Comparison of ENCODE assay signal across 9 cellular contexts in genomic region chr7:16657656-16658279, GRCh38. TPM values are rescaled to one million over a fixed set of nuclear protein-coding genes. Genes with fewer than 3 reads are reported as not detected.
DNase-seq lines count a peak whose midpoint lies in the region; ATAC-seq and TF ChIP-seq lines count a peak whose summit lies in the region.
"Had no signal": no experiment of that assay in that cellular context is flagged by ENCODE, and none has a peak within 500 bp of the region (broad histone marks: within the 10 kb centered on the region; RNA-seq: fewer than 3 reads in every experiment).

No MANE protein-coding gene starts in this region.

- no peak overlapping the region for H3K4me3 ChIP-seq in HEK293 (ENCODE audit: low read depth, low read length)
- no peak overlapping the region for H3K4me3 ChIP-seq in SJSA1
- peak overlapping the region in 1 of 3 donors; percentile 14 for H3K4me3 ChIP-seq in skeletal muscle tissue (ENCODE audit: low read length in 3 of 3)
- no peak overlapping the region for H3K4me3 ChIP-seq in coronary artery

- POLR2A ChIA-PET in HEK293 (lab: Yijun Ruan, JAX): interaction anchor here (2.0 kb wide), 1 partner anchor 11 kb away, joined by 7 read pairs; the partner anchor contains the start of genes ANKMY2 and BZW2

- intact Hi-C loops in Right ventricle myocardium superior (cut with DNase I): no loop called here
- intact Hi-C loops in posterior cingulate gyrus (cut with DNase I): no loop called here

- H3K9me3 ChIP-seq in HEK293 (ENCODE audit: control insufficient read depth, insufficient read depth, low read depth, low read length) (no peaks in the 10 kb centered on the region), SJSA1 (replicated peaks) (no peaks in the 10 kb centered on the region), skeletal muscle tissue (ENCODE audit: control insufficient read depth in 3 of 3, low read length in 3 of 3) (no peaks in the 10 kb centered on the region)

- H3K27ac ChIP-seq in HEK293 (ENCODE audit: extremely low read depth, low read depth, low read length) (no peak overlapping the region), SJSA1 (no peak overlapping the region), skeletal muscle tissue (ENCODE audit: low read depth, low read length) (peak overlapping the region; percentile 20), coronary artery (no peak overlapping the region)

- no peak overlapping the region for H3K9ac ChIP-seq in skeletal muscle tissue (ENCODE audit: low read depth in 1 of 3, low read length in 3 of 3)

- no peak for TF ChIP-seq CTCF in HEK293 (tag by site-specific recombination; IDR thresholded peaks at IDR 0.05)
- TF ChIP-seq CTCF in coronary artery (IDR thresholded peaks at IDR 0.05): no peak

- no peaks in the 10 kb centered on the region for H3K36me3 ChIP-seq in HEK293 (ENCODE audit: control insufficient read depth in 2 of 2, insufficient read depth in 1 of 2, low read length in 2 of 2)
- no peaks in the 10 kb centered on the region; the same call in 1 of the 2 replicates for H3K36me3 ChIP-seq in SJSA1
- H3K36me3 ChIP-seq in skeletal muscle tissue (ENCODE audit: control insufficient read depth in 3 of 3, insufficient read depth in 3 of 3, low read length in 3 of 3): no peaks in the 10 kb centered on the region

- H3K27me3 ChIP-seq in SJSA1 (replicated peaks) (no peaks in the 10 kb centered on the region), skeletal muscle tissue (ENCODE audit: control insufficient read depth in 3 of 3, insufficient read depth in 3 of 3, low read length in 3 of 3) (no peaks in the 10 kb centered on the region)

- DNase-seq in SJSA1 (ENCODE audit: low read depth in 1 of 2, low spot score in 2 of 2) (peak; percentile 29 to 54), Right ventricle myocardium superior (no peak), Ammon's horn (ENCODE audit: low spot score) (no peak), posterior cingulate gyrus (no peak), coronary artery (ENCODE audit: low spot score) (no peak)
- DNase-seq: stimulated activated naive CD8-positive, alpha-beta T cell treated with anti-CD3 and anti-CD28 coated beads, Interleukin-15, Interleukin-2, amounts not matched to agents 100 U/mL and 50 U/mL, for 24 hours had no signal

- H3K4me1 ChIP-seq in HEK293 (ENCODE audit: control insufficient read depth, insufficient read depth, low read length) (peaks cover 7% of the 10 kb centered on the region), SJSA1 (replicated peaks) (peaks cover 27% of the 10 kb centered on the region), skeletal muscle tissue (ENCODE audit: control insufficient read depth in 3 of 3, insufficient read depth in 3 of 3, low read length in 3 of 3) (peaks cover 6 to 11% (median 11%) of the 10 kb centered on the region in 3 donors)

- ATAC-seq in Right ventricle myocardium superior (ENCODE audit: poor library complexity): peak; percentile 40
- ATAC-seq: natural killer cell treated with Interleukin-12 subunit alpha and Interleukin-12 subunit beta and Interleukin-15 and Interleukin-18, amount 100 ng/mL, for 72 hours; stimulated activated naive CD8-positive, alpha-beta T cell treated with anti-CD3 and anti-CD28 coated beads, Interleukin-15, Interleukin-2, amounts not matched to agents 100 U/mL and 50 U/mL, for 24 hours had no signal

- CTCF ChIA-PET in HEK293 (lab: Yijun Ruan, JAX): interaction anchor here (0.7 kb wide), 3 partner anchors 9 to 35 kb away, joined by 3 read pairs; no protein-coding TSS in a partner anchor

TF ChIP-seq in HEK293, 187 proteins besides CTCF, POLR2A, EP300 and RAD21 (continues in another document):
- TF ChIP-seq ZNF48 (tag by site-specific recombination; IDR thresholded peaks at IDR 0.05): no peak
- no peak for TF ChIP-seq ZNF350 (tag by site-specific recombination; IDR thresholded peaks at IDR 0.05)
- no peak for TF ChIP-seq ZNF214 (tag by site-specific recombination; IDR thresholded peaks at IDR 0.05; ENCODE audit: borderline replicate concordance)
- 0 out of 2 replicates have a peak, but pooled peaks have one; percentile 7 for TF ChIP-seq PRDM6 (tag by site-specific recombination; IDR thresholded peaks at IDR 0.05)
- TF ChIP-seq MEIS1 (CRISPR knock-in tag; IDR thresholded peaks at IDR 0.05; ENCODE audit: borderline replicate concordance): no peak
- no peak for TF ChIP-seq ZNF610 (tag by site-specific recombination; IDR thresholded peaks at IDR 0.05; ENCODE audit: borderline replicate concordance)
- 0 out of 2 replicates have a peak, but pooled peaks have one; percentile 36 for TF ChIP-seq PRDM10 (tag by site-specific recombination; IDR thresholded peaks at IDR 0.05)
- 0 out of 2 replicates have a peak, but pooled peaks have one; percentile 44 for TF ChIP-seq ZNF629 (tag by site-specific recombination; IDR thresholded peaks at IDR 0.05)
- 0 out of 2 replicates have a peak, but pooled peaks have one; percentile 47 for TF ChIP-seq ZNF184 (tag by site-specific recombination; IDR thresholded peaks at IDR 0.05)
- no peak for TF ChIP-seq ZNF24 (tag by site-specific recombination; IDR thresholded peaks at IDR 0.05)
- no peak for TF ChIP-seq ZNF654 (tag by site-specific recombination; IDR thresholded peaks at IDR 0.05; ENCODE audit: low read depth)
- TF ChIP-seq PRDM1 (tag by site-specific recombination; IDR thresholded peaks at IDR 0.05): peak; percentile 32; the same call in 1 of the 2 replicates
- no peak for TF ChIP-seq TSHZ1 (tag by site-specific recombination; IDR thresholded peaks at IDR 0.05; ENCODE audit: borderline replicate concordance)
- TF ChIP-seq ZSCAN16 (tag by site-specific recombination; IDR thresholded peaks at IDR 0.05): no peak
- no peak for TF ChIP-seq ZNF426 (tag by site-specific recombination; IDR thresholded peaks at IDR 0.05)

RNA-seq across cellular contexts. Expression of gene BZW2, which starts 11.8 kb away (rescaled TPM):
- 78.6 and 97.0 TPM in 2 replicates for total RNA-seq in SJSA1 (2014; rRNA removed; shearing (Covaris generic))
- total RNA-seq in Right ventricle myocardium superior (359 TPM), skeletal muscle tissue (155 TPM)

RNA-seq across cellular contexts. Expression of gene ANKMY2, which starts 12.2 kb away (rescaled TPM):
- 19.2 and 23.9 TPM in 2 replicates for total RNA-seq in SJSA1 (2014; rRNA removed; shearing (Covaris generic))
- total RNA-seq in Right ventricle myocardium superior (21.5 TPM), skeletal muscle tissue (30.3 TPM)

Comparison
In these comparisons a context has a peak if more than half of its experiments do, and no peak if none do; other contexts are left out.
1. DNase-seq: peak in SJSA1 (2 of 2); none in Right ventricle myocardium superior (single experiment), Ammon's horn (single experiment), posterior cingulate gyrus (0 of 10) and coronary artery (single experiment).